1 cellular context compared by ENCODE assay signal in the genomic region with DNA sequence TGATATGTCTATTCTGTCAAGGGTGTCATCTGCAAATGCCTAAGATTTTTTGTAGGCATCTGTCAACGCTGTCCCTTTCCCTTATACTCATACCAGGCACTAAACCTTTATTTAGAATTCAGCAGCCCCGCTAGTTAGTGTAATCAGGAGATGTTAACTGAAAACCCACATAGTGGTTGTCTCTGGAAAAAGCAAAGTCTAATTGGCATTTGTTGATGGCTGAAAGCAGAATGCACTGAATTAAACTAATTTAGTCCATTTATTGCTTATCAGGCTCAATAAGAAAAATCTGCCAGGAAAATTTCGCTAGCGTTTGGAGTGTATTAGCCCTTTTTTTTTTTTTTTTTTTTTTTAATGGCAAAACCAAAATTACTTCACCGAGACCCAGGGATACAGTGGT.
A peak's percentile ranks its signal among the peaks of the same experiment; 100 is the strongest.
TF ChIP-seq lines count a peak whose summit lies in the region.

No MANE protein-coding gene starts in this region.

TF ChIP-seq in SK-N-SH, 30 proteins besides CTCF, POLR2A, EP300 and RAD21 (continued from another document):
- TF ChIP-seq JUND (IDR thresholded peaks at IDR 0.05): no peak
- TF ChIP-seq, protein P1, sequence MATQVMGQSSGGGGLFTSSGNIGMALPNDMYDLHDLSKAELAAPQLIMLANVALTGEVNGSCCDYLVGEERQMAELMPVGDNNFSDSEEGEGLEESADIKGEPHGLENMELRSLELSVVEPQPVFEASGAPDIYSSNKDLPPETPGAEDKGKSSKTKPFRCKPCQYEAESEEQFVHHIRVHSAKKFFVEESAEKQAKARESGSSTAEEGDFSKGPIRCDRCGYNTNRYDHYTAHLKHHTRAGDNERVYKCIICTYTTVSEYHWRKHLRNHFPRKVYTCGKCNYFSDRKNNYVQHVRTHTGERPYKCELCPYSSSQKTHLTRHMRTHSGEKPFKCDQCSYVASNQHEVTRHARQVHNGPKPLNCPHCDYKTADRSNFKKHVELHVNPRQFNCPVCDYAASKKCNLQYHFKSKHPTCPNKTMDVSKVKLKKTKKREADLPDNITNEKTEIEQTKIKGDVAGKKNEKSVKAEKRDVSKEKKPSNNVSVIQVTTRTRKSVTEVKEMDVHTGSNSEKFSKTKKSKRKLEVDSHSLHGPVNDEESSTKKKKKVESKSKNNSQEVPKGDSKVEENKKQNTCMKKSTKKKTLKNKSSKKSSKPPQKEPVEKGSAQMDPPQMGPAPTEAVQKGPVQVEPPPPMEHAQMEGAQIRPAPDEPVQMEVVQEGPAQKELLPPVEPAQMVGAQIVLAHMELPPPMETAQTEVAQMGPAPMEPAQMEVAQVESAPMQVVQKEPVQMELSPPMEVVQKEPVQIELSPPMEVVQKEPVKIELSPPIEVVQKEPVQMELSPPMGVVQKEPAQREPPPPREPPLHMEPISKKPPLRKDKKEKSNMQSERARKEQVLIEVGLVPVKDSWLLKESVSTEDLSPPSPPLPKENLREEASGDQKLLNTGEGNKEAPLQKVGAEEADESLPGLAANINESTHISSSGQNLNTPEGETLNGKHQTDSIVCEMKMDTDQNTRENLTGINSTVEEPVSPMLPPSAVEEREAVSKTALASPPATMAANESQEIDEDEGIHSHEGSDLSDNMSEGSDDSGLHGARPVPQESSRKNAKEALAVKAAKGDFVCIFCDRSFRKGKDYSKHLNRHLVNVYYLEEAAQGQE (IDR thresholded peaks at IDR 0.05; ENCODE audit: low read depth, low read length): no peak
- no peak for TF ChIP-seq FOXM1 (IDR thresholded peaks at IDR 0.05; ENCODE audit: low read depth)
- TF ChIP-seq MEF2A (IDR thresholded peaks at IDR 0.05; ENCODE audit: borderline replicate concordance, low read depth): no peak
- TF ChIP-seq GATA2 (CRISPR knock-in tag; IDR thresholded peaks at IDR 0.05): peak; percentile 38; the same call in 1 of the 2 replicates
- TF ChIP-seq FOSL2 (IDR thresholded peaks at IDR 0.05; ENCODE audit: borderline replicate concordance, low read depth): no peak
- peak; percentile 57 for TF ChIP-seq CHD2 (IDR thresholded peaks at IDR 0.05; ENCODE audit: low read length, partially characterized antibody)
- TF ChIP-seq RCOR1 (IDR thresholded peaks at IDR 0.05; ENCODE audit: low read length): peak; percentile 55; the same call in 1 of the 2 replicates
